9 cellular contexts compared by ENCODE assay signal in genomic region chr5:132065351-132065937, GRCh38. TPM values are rescaled to one million over a fixed set of nuclear protein-coding genes. Genes with fewer than 3 reads are reported as not detected.
DNase-seq lines count a peak whose midpoint lies in the region; TF ChIP-seq lines count a peak whose summit lies in the region.
"Had no signal": no experiment of that assay in that cellular context is flagged by ENCODE, and none has a peak within 500 bp of the region (broad histone marks: within the 10 kb centered on the region; RNA-seq: fewer than 3 reads in every experiment).

No MANE protein-coding gene starts in this region.

- H3K36me3 ChIP-seq in GM06990 (ENCODE audit: control insufficient read depth, insufficient read depth, low read length): no peaks in the 10 kb centered on the region
- H3K36me3 ChIP-seq in Karpas-422 (ENCODE audit: insufficient read depth, low read length): no peaks in the 10 kb centered on the region
- no peaks in the 10 kb centered on the region for H3K36me3 ChIP-seq in SJSA1
- H3K36me3 ChIP-seq: tibial nerve had no signal

- H4K20me1 ChIP-seq in Karpas-422 (ENCODE audit: insufficient read depth, low read depth, low read length): no peaks in the 10 kb centered on the region; the same call in none of the 2 replicates

- H3K4me1 ChIP-seq in Karpas-422 (ENCODE audit: low read length) (no peaks in the 10 kb centered on the region), SJSA1 (replicated peaks) (peaks cover 2% of the 10 kb centered on the region)
- H3K4me1 ChIP-seq: tibial nerve had no signal

- no peak overlapping the region for H3K4me2 ChIP-seq in Karpas-422 (ENCODE audit: low read depth, low read length, poor library complexity, severe bottlenecking)

- DNase-seq in 8988T (peak; percentile 72), GM06990 (ENCODE audit: extremely low read depth, insufficient read length) (peak; percentile 27), Karpas-422 (peak; percentile 72), SJSA1 (ENCODE audit: low read depth in 1 of 2, low spot score in 2 of 2) (peak; percentile 58 to 78), amniotic stem cell (lab: John Stamatoyannopoulos, UW) (peak; percentile 35), iPS DF 4.7 (ENCODE audit: extremely low read depth, low spot score) (peak; percentile 68)
- DNase-seq in stimulated activated CD4-positive, alpha-beta T cell treated with anti-CD3 and anti-CD28 coated beads, Interleukin-4, amount 100 ng/mL, for 4 hours: peak; percentile 33 to 53
- no peak for DNase-seq in effector CD4-positive, alpha-beta T cell

- H3K9me3 ChIP-seq in Karpas-422 (ENCODE audit: low read length) (no peaks in the 10 kb centered on the region), SJSA1 (replicated peaks) (no peaks in the 10 kb centered on the region)
- H3K9me3 ChIP-seq: tibial nerve had no signal

- H3K27ac ChIP-seq in Karpas-422 (ENCODE audit: low read length): no peak overlapping the region
- H3K27ac ChIP-seq in SJSA1: no peak overlapping the region
- H3K27ac ChIP-seq: tibial nerve had no signal

- H3K9ac ChIP-seq in Karpas-422 (ENCODE audit: low read length): no peak overlapping the region

- no peaks in the 10 kb centered on the region; the same call in none of the 2 replicates for H3K27me3 ChIP-seq in GM06990 (replicated peaks; ENCODE audit: control insufficient read depth, insufficient read depth, low read length)
- no peaks in the 10 kb centered on the region for H3K27me3 ChIP-seq in Karpas-422 (ENCODE audit: low read length)
- no peaks in the 10 kb centered on the region for H3K27me3 ChIP-seq in SJSA1 (replicated peaks)
- H3K27me3 ChIP-seq: tibial nerve had no signal

- peak; percentile 63 for TF ChIP-seq CTCF in GM06990 (IDR thresholded peaks at IDR 0.05; ENCODE audit: insufficient read depth, low read length, poor library complexity, severe bottlenecking)

- H3K9me2 ChIP-seq in Karpas-422 (replicated peaks; ENCODE audit: insufficient read depth, low read length): no peaks in the 10 kb centered on the region

- H3K4me3 ChIP-seq in GM06990 (replicated peaks; ENCODE audit: low read depth, low read length) (no peak overlapping the region), Karpas-422 (ENCODE audit: low read length) (no peak overlapping the region), SJSA1 (no peak overlapping the region)
- H3K4me3 ChIP-seq: tibial nerve had no signal

- no peaks in the 10 kb centered on the region for H3K79me2 ChIP-seq in Karpas-422 (ENCODE audit: low read length)

- H2AFZ ChIP-seq in Karpas-422 (ENCODE audit: low read length): no peak overlapping the region

RNA-seq across cellular contexts. Expression of gene IL3, which starts 5.0 kb away (rescaled TPM):
- total RNA-seq in Karpas-422 (2014; rRNA removed; shearing (Covaris generic); ENCODE audit: low replicate concordance): not detected in 2 replicates
- not detected in 2 replicates for total RNA-seq in SJSA1 (2014; rRNA removed; shearing (Covaris generic))
- total RNA-seq: tibial nerve had no signal

RNA-seq across cellular contexts. Expression of gene CSF2, which starts 8.1 kb away (rescaled TPM):
- total RNA-seq in Karpas-422 (2014; rRNA removed; shearing (Covaris generic); ENCODE audit: low replicate concordance): not detected in 2 replicates
- 0.68 TPM in 1 of 2 replicates, not detected in the other for total RNA-seq in SJSA1 (2014; rRNA removed; shearing (Covaris generic))
- total RNA-seq: tibial nerve had no signal

RNA-seq across cellular contexts. Expression of gene ACSL6, which starts 54.0 kb away (rescaled TPM):
- total RNA-seq in Karpas-422 (2014; rRNA removed; shearing (Covaris generic); ENCODE audit: low replicate concordance): not detected in 2 replicates
- total RNA-seq in SJSA1 (2014; rRNA removed; shearing (Covaris generic)): 0.03 TPM in 1 of 2 replicates, not detected in the other
